8 cellular contexts compared by ENCODE assay signal in genomic region chr17:79923974-79924638, GRCh38.
DNase-seq lines count a peak whose midpoint lies in the region; ATAC-seq lines count a peak whose summit lies in the region.

No MANE protein-coding gene starts in this region.

- no peaks in the 10 kb centered on the region for H3K27me3 ChIP-seq in iPS DF 6.9 (ENCODE audit: control insufficient read depth, insufficient read depth, low read length)

- WGBS in iPS DF 6.9 (ENCODE audit: insufficient coverage, insufficient read length) = no CpG with 5 or more reads among the region's 16 CpGs

- DNase-seq in EH (ENCODE audit: low read depth) (peak; percentile 32), iPS DF 6.9 (ENCODE audit: low read depth, low spot score) (peak; percentile 57)
- DNase-seq in activated CD8-positive, alpha-beta memory T cell treated with anti-CD3 and anti-CD28 coated beads, Interleukin-2, amount 50 U/mL, for 48 hours = peak; percentile 85
- peak; percentile 11 for DNase-seq in stimulated activated naive CD4-positive, alpha-beta T cell treated with Interleukin-2 at 50 U/mL for 16 hours (lab: John Stamatoyannopoulos, UW)

- H3K36me3 ChIP-seq in KOPT-K1 (ENCODE audit: insufficient read depth, low read length) = no peaks in the 10 kb centered on the region
- H3K36me3 ChIP-seq in iPS DF 6.9 (ENCODE audit: control insufficient read depth, insufficient read depth, low read length) = no peaks in the 10 kb centered on the region

- ATAC-seq in GM18520 (IDR thresholded peaks at IDR 0.05; ENCODE audit: unreplicated experiment) (no peak), GM21528 (IDR thresholded peaks at IDR 0.05; ENCODE audit: low FRiP score, unreplicated experiment) (no peak), GM19452 (IDR thresholded peaks at IDR 0.05; ENCODE audit: unreplicated experiment) (no peak)

- peaks cover 3% of the 10 kb centered on the region; the same call in 1 of the 2 replicates for H3K4me1 ChIP-seq in iPS DF 6.9 (ENCODE audit: control insufficient read depth, insufficient read depth, low read length)

- H3K27ac ChIP-seq in KOPT-K1 (ENCODE audit: low read depth, low read length, poor library complexity, severe bottlenecking) (peak overlapping the region; percentile 84), iPS DF 6.9 (ENCODE audit: low read length) (no peak overlapping the region)

- H3K4me3 ChIP-seq in iPS DF 6.9 (ENCODE audit: low read length) = no peak overlapping the region

- H3K9me3 ChIP-seq in KOPT-K1 (ENCODE audit: insufficient read depth, low read length, poor library complexity, severe bottlenecking) (no peaks in the 10 kb centered on the region), iPS DF 6.9 (ENCODE audit: control insufficient read depth, insufficient read depth, low read length) (no peaks in the 10 kb centered on the region)

Comparison
In these comparisons a context has a peak if more than half of its experiments do, and no peak if none do; other contexts are left out.
1. DNase-seq: peak in every context shown above with its lines; median percentile 85 in activated CD8-positive, alpha-beta memory T cell treated with anti-CD3 and anti-CD28 coated beads, Interleukin-2, amount 50 U/mL, for 48 hours; 57 in iPS DF 6.9; 32 in EH; 11 in stimulated activated naive CD4-positive, alpha-beta T cell treated with Interleukin-2 at 50 U/mL for 16 hours.